ENCODE assay signal across 1 cellular context in the genomic region with DNA sequence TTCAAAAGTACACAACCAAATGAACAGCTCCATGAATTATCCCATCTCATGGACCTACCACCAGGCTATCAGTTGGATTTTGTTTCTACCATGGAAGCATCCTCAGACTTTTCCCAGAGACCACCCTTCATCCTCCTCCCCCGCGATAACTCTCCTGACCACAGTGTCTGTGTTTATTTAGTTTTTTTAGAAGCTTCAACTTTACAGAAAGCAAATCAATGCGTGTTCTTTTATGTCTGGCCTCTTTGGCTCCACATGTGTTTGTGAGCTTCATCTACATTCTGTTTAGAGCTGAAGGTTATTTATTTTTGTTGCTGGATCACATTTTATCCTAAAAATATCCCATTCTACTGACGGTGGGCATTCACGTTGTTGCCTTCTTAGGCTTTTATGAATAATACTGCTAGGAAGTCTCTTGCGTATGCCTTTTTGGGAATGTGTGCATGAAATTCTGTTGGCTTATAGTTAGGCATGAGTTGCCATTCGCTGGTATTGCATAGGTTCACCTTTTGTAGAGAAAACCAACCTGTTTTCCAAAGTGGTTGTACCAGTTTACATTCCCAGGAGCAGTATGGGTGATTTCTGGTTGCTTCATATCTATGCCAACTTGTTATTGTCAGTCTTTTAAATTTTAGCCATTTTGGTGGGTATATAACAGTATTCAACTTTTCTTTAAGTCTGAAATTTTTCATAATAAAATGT.
TF ChIP-seq lines count a peak whose summit lies in the region.

No MANE protein-coding gene starts in this region.

TF ChIP-seq in A549, 52 proteins besides CTCF, POLR2A, EP300 and RAD21 (continued from another document):
- TF ChIP-seq BHLHE40 (IDR thresholded peaks at IDR 0.05; ENCODE audit: low read depth, low read length) (no peak), ESRRA (IDR thresholded peaks at IDR 0.05; ENCODE audit: borderline replicate concordance, low read length) (no peak), MAZ (IDR thresholded peaks at IDR 0.05; ENCODE audit: borderline replicate concordance, low read depth, low read length) (no peak), CBX2 (IDR thresholded peaks at IDR 0.05; ENCODE audit: borderline replicate concordance, low read depth) (no peak), RNF2 (IDR thresholded peaks at IDR 0.05; ENCODE audit: borderline replicate concordance, low read depth) (no peak), ZNF302 (CRISPR knock-in tag; IDR thresholded peaks at IDR 0.05) (no peak), JUNB (IDR thresholded peaks at IDR 0.05) (no peak), MAFK (IDR thresholded peaks at IDR 0.05; ENCODE audit: partially characterized antibody) (no peak)
- TF ChIP-seq, protein P1, sequence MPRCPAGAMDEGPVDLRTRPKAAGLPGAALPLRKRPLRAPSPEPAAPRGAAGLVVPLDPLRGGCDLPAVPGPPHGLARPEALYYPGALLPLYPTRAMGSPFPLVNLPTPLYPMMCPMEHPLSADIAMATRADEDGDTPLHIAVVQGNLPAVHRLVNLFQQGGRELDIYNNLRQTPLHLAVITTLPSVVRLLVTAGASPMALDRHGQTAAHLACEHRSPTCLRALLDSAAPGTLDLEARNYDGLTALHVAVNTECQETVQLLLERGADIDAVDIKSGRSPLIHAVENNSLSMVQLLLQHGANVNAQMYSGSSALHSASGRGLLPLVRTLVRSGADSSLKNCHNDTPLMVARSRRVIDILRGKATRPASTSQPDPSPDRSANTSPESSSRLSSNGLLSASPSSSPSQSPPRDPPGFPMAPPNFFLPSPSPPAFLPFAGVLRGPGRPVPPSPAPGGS (IDR thresholded peaks at IDR 0.05), result no peak
- TF ChIP-seq, protein P2, sequence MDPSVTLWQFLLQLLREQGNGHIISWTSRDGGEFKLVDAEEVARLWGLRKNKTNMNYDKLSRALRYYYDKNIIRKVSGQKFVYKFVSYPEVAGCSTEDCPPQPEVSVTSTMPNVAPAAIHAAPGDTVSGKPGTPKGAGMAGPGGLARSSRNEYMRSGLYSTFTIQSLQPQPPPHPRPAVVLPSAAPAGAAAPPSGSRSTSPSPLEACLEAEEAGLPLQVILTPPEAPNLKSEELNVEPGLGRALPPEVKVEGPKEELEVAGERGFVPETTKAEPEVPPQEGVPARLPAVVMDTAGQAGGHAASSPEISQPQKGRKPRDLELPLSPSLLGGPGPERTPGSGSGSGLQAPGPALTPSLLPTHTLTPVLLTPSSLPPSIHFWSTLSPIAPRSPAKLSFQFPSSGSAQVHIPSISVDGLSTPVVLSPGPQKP (IDR thresholded peaks at IDR 0.05; ENCODE audit: low read depth, low read length), result no peak
- TF ChIP-seq, protein P3, sequence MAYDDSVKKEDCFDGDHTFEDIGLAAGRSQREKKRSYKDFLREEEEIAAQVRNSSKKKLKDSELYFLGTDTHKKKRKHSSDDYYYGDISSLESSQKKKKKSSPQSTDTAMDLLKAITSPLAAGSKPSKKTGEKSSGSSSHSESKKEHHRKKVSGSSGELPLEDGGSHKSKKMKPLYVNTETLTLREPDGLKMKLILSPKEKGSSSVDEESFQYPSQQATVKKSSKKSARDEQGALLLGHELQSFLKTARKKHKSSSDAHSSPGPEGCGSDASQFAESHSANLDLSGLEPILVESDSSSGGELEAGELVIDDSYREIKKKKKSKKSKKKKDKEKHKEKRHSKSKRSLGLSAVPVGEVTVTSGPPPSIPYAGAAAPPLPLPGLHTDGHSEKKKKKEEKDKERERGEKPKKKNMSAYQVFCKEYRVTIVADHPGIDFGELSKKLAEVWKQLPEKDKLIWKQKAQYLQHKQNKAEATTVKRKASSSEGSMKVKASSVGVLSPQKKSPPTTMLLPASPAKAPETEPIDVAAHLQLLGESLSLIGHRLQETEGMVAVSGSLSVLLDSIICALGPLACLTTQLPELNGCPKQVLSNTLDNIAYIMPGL (CRISPR knock-in tag; IDR thresholded peaks at IDR 0.05; ENCODE audit: borderline replicate concordance), result no peak
